Comparison of ENCODE assay signal across 1 cellular context in genomic region chr6:108250240-108250866, GRCh38.
TF ChIP-seq lines count a peak whose summit lies in the region.

No MANE protein-coding gene starts in this region.

TF ChIP-seq in H1, 55 proteins besides CTCF, POLR2A, EP300 and RAD21:
- TF ChIP-seq RFX5 (IDR thresholded peaks at IDR 0.05; ENCODE audit: borderline replicate concordance, low read depth, low read length) (no peak), SIRT6 (IDR thresholded peaks at IDR 0.05; ENCODE audit: low read length) (no peak), KDM1A (IDR thresholded peaks at IDR 0.05; ENCODE audit: borderline replicate concordance, low read length) (no peak), NRF1 (IDR thresholded peaks at IDR 0.05; ENCODE audit: low read depth, low read length) (no peak), SIN3A (conservative IDR thresholded peaks at IDR 0.05 in 1 of 2, IDR thresholded peaks at IDR 0.05 in 1 of 2; ENCODE audit: low read depth in 1 of 2, low read length in 2 of 2) (no peak), RNF2 (IDR thresholded peaks at IDR 0.05; ENCODE audit: borderline replicate concordance, low read depth, low read length, missing control alignments, poor library complexity, severe bottlenecking) (no peak), PHF8 (conservative IDR thresholded peaks at IDR 0.05; ENCODE audit: low read depth, low read length) (no peak), TBP (IDR thresholded peaks at IDR 0.05; ENCODE audit: low read depth, low read length) (no peak), JUN (IDR thresholded peaks at IDR 0.05; ENCODE audit: low read depth, low read length) (no peak), BCL11A (IDR thresholded peaks at IDR 0.05; ENCODE audit: low read depth in 2 of 2, low read length in 2 of 2) (no peak), JUND (IDR thresholded peaks at IDR 0.05; ENCODE audit: low read length) (no peak), ATF2 (IDR thresholded peaks at IDR 0.05; ENCODE audit: low read length) (no peak), BACH1 (IDR thresholded peaks at IDR 0.05; ENCODE audit: low read length) (no peak), SRF (IDR thresholded peaks at IDR 0.05; ENCODE audit: low read depth, low read length) (no peak)
